ENCODE assay signal across 8 cellular contexts in genomic region chr3:10011644-10012043, GRCh38. TPM values are rescaled to one million over a fixed set of nuclear protein-coding genes. Genes with fewer than 3 reads are reported as not detected.
A peak's percentile ranks its signal among the peaks of the same experiment; 100 is the strongest.
DNase-seq lines count a peak whose midpoint lies in the region; ATAC-seq and TF ChIP-seq lines count a peak whose summit lies in the region.

No MANE protein-coding gene starts in this region.

- peaks cover 0 to 12% (median 5%) of the 10 kb centered on the region in 5 donors for H3K27me3 Mint-ChIP-seq in naive thymus-derived CD8-positive, alpha-beta T cell
- peaks cover 0 to 6% (median 3%) of the 10 kb centered on the region in 3 donors for H3K27me3 Mint-ChIP-seq in CD14-positive monocyte (ENCODE audit: low read depth in 3 of 3)

- peak overlapping the region; percentile 78 for H2AK9ac ChIP-seq in IMR-90 (replicated peaks; ENCODE audit: low read depth, low read length, poor library complexity)

- no peaks in the 10 kb centered on the region for H3K9me3 Mint-ChIP-seq in naive thymus-derived CD8-positive, alpha-beta T cell
- peaks cover 0 to under 1% (median 0%) of the 10 kb centered on the region in 7 donors for H3K9me3 Mint-ChIP-seq in CD14-positive monocyte

- H3K79me1 ChIP-seq in IMR-90 (ENCODE audit: low read depth in 1 of 2, low read length in 2 of 2): peaks cover 0 to 20% of the 10 kb centered on the region in 2 experiments; a peak in 3 of 4 replicates

- H2BK120ac ChIP-seq in IMR-90 (ENCODE audit: low read depth, low read length): no peak overlapping the region

- H3K56ac ChIP-seq in IMR-90 (ENCODE audit: extremely low read depth, insufficient read depth, low read length): no peak overlapping the region

- H4K8ac ChIP-seq in IMR-90 (ENCODE audit: low read depth in 2 of 2, low read length in 2 of 2): no peak overlapping the region

- no peak for TF ChIP-seq CTCF in A673 (conservative IDR thresholded peaks at IDR 0.05; ENCODE audit: low read depth, low read length)
- no peak for TF ChIP-seq CTCF in IMR-90 (conservative IDR thresholded peaks at IDR 0.05; ENCODE audit: low read depth, low read length)
- TF ChIP-seq CTCF in CD14-positive monocyte (IDR thresholded peaks at IDR 0.05): no peak

- H4K91ac ChIP-seq in IMR-90 (ENCODE audit: insufficient read depth, low read depth, low read length): no peak overlapping the region

- no peak for TF ChIP-seq POLR2A in IMR-90 (IDR thresholded peaks at IDR 0.05; ENCODE audit: low read depth, low read length)

- H2AFZ ChIP-seq in IMR-90 (replicated peaks; ENCODE audit: low read length, poor library complexity): peak overlapping the region; percentile 47

- H4K5ac ChIP-seq in IMR-90 (ENCODE audit: low read depth, low read length): no peak overlapping the region

- H3K4me3 ChIP-seq in A673 (ENCODE audit: low read depth, low read length, poor library complexity, severe bottlenecking) (peak overlapping the region; percentile 54), IMR-90 (ENCODE audit: insufficient read depth, low read depth, low read length) (no peak overlapping the region)

- H3K18ac ChIP-seq in IMR-90 (ENCODE audit: low read depth, low read length): no peak overlapping the region

- no peak for TF ChIP-seq RAD21 in IMR-90 (IDR thresholded peaks at IDR 0.05; ENCODE audit: low read length)

- H3K36me3 ChIP-seq in A673 (ENCODE audit: insufficient read depth, low read length, poor library complexity, severe bottlenecking): no peaks in the 10 kb centered on the region
- no peaks in the 10 kb centered on the region for H3K36me3 ChIP-seq in IMR-90 (ENCODE audit: control insufficient read depth, insufficient read depth, low read length)

- in situ Hi-C loops in IMR-90 (cut with MboI; ENCODE audit: low sequenced_read_pairs): no loop called here

- H4K20me1 ChIP-seq in IMR-90 (ENCODE audit: insufficient read depth, low read length): 0 out of 2 replicates have a peak, but pooled peaks cover 7% of the 10 kb centered on the region

- H3K9me3 ChIP-seq in A673 (ENCODE audit: low read depth, low read length, poor library complexity, severe bottlenecking) (no peaks in the 10 kb centered on the region), IMR-90 (ENCODE audit: control insufficient read depth, insufficient read depth, low read length) (no peaks in the 10 kb centered on the region)

- ATAC-seq in IMR-90 (ENCODE audit: low read depth): no peak
- ATAC-seq in naive thymus-derived CD8-positive, alpha-beta T cell: no peak
- ATAC-seq in GM19351 (IDR thresholded peaks at IDR 0.05; ENCODE audit: unreplicated experiment): no peak
- ATAC-seq in GM19397 (IDR thresholded peaks at IDR 0.05; ENCODE audit: unreplicated experiment): no peak

- H3K27ac Mint-ChIP-seq in naive thymus-derived CD8-positive, alpha-beta T cell: peak overlapping the region in 2 of 10 donors; percentile 44 to 76
- peak overlapping the region in 1 of 7 donors; percentile 30 for H3K27ac Mint-ChIP-seq in CD14-positive monocyte

- peak overlapping the region; percentile 52 to 82 (median 68) for H3K4me3 Mint-ChIP-seq in naive thymus-derived CD8-positive, alpha-beta T cell
- H3K4me3 Mint-ChIP-seq in CD14-positive monocyte: peak overlapping the region in 1 of 2 donors; percentile 42

- CTCF ChIA-PET in A673 (lab: Charles Lee): no interaction called here
- CTCF ChIA-PET in IMR-90 (lab: Yijun Ruan, JAX): interaction anchor here (0.7 kb wide), 1 partner anchor 30 kb away, joined by 3 read pairs; no protein-coding TSS in a partner anchor

- no peak overlapping the region for H3K4me2 ChIP-seq in IMR-90 (ENCODE audit: low read depth, low read length)

- POLR2A ChIA-PET in A673 (lab: Charles Lee; ENCODE audit: low non-redundant PET) (no interaction called here), IMR-90 (lab: Charles Lee; ENCODE audit: unreplicated experiment) (no interaction called here)
- POLR2A ChIA-PET in naive thymus-derived CD8-positive, alpha-beta T cell (lab: Charles Lee): interaction anchor here (1.0 kb wide), 1 partner anchor 25 kb away, joined by 3 read pairs; the partner anchor contains the start of gene EMC3

- H3K4ac ChIP-seq in IMR-90 (ENCODE audit: low read depth, low read length): no peak overlapping the region; the same call in 1 of the 2 replicates

- H3K27ac ChIP-seq in A673 (ENCODE audit: low read depth, low read length, poor library complexity, severe bottlenecking): no peak overlapping the region
- H3K27ac ChIP-seq in IMR-90 (ENCODE audit: insufficient read depth, low read length): no peak overlapping the region

- H3K14ac ChIP-seq in IMR-90 (replicated peaks; ENCODE audit: low read depth, low read length): no peak overlapping the region

- peaks cover 8 to 23% (median 21%) of the 10 kb centered on the region in 4 donors for H3K4me1 Mint-ChIP-seq in naive thymus-derived CD8-positive, alpha-beta T cell
- peaks cover 45% of the 10 kb centered on the region for H3K4me1 Mint-ChIP-seq in CD14-positive monocyte

- intact Hi-C loops in A673 (cut with micrococcal nuclease; ENCODE audit: unreplicated experiment): no loop called here
- intact Hi-C loops in IMR-90 (cut with micrococcal nuclease): no loop called here
- intact Hi-C loops in CD14-positive monocyte (cut with micrococcal nuclease): loop anchor here (1.0 to 2.0 kb wide), 2 partner anchors 15 to 280 kb away; partner anchors contain the start of genes BRPF1 (in 1 of the 2) and FANCD2 (in 1 of the 2)

- H3K9ac ChIP-seq in IMR-90 (ENCODE audit: low read depth, low read length): no peak overlapping the region

- H2BK20ac ChIP-seq in IMR-90 (ENCODE audit: low read depth, low read length): no peak overlapping the region

- H2AK5ac ChIP-seq in IMR-90 (ENCODE audit: low read depth, low read length): peak overlapping the region; percentile 28; the same call in 1 of the 2 replicates

- H3K9me1 ChIP-seq in IMR-90 (ENCODE audit: insufficient read depth, low read length): peaks cover 7% of the 10 kb centered on the region; the same call in 1 of the 2 replicates

- dilution Hi-C loops in IMR-90 (cut with HindIII; ENCODE audit: low sequenced_read_pairs, unreplicated experiment): no loop called here

- H2BK15ac ChIP-seq in IMR-90 (ENCODE audit: low read depth, low read length): no peak overlapping the region

- no peak overlapping the region for H3K23ac ChIP-seq in IMR-90 (ENCODE audit: low read depth, low read length)

- no peaks in the 10 kb centered on the region for H3K36me3 Mint-ChIP-seq in naive thymus-derived CD8-positive, alpha-beta T cell
- H3K36me3 Mint-ChIP-seq in CD14-positive monocyte: peaks cover 0 to 5% of the 10 kb centered on the region in 2 donors

- BruUV-seq in A673 (replicated peaks; lab: Mats Ljungman, UMichigan) (no TSS peak), IMR-90 (replicated peaks; lab: Mats Ljungman, UMichigan) (no TSS peak)

- no peaks in the 10 kb centered on the region for H3K27me3 ChIP-seq in A673 (replicated peaks; ENCODE audit: insufficient read depth, low read depth, low read length, poor library complexity)
- H3K27me3 ChIP-seq in IMR-90 (ENCODE audit: control insufficient read depth, insufficient read depth, low read length): no peaks in the 10 kb centered on the region

- WGBS in IMR-90 (ENCODE audit: extremely low coverage in 2 of 2, insufficient read length in 1 of 2), 2 experiments: 37% methylated on average over 2 of the region's 8 CpGs; no CpG with 5 or more reads in 1 of the 2 experiments

- H2BK5ac ChIP-seq in IMR-90 (ENCODE audit: low read depth, low read length, poor library complexity, severe bottlenecking): no peak overlapping the region

- DNase-seq in A673 (ENCODE audit: low spot score) (no peak), IMR-90 (no peak), cerebellar cortex (ENCODE audit: low spot score) (peak; percentile 12), CD14-positive monocyte (ENCODE audit: low spot score) (no peak)
- DNase-seq in naive thymus-derived CD8-positive, alpha-beta T cell: no peak
- no peak for DNase-seq in stimulated activated naive CD4-positive, alpha-beta T cell (lab: John Stamatoyannopoulos, UW)

- H3K4me1 ChIP-seq in A673 (ENCODE audit: insufficient read depth, low read length, poor library complexity, severe bottlenecking): peaks cover 24% of the 10 kb centered on the region
- H3K4me1 ChIP-seq in IMR-90 (ENCODE audit: control insufficient read depth, insufficient read depth, low read length): peaks cover 17% of the 10 kb centered on the region

TF ChIP-seq in IMR-90, 13 proteins besides CTCF, POLR2A, EP300 and RAD21 (continues in another document):
- no peak for TF ChIP-seq FOS (IDR thresholded peaks at IDR 0.05; ENCODE audit: low read depth, low read length)
- TF ChIP-seq MAFK (IDR thresholded peaks at IDR 0.05; ENCODE audit: low read depth, low read length): no peak
- TF ChIP-seq NFE2L2 (IDR thresholded peaks at IDR 0.05; ENCODE audit: low read depth, low read length): no peak

RNA-seq across cellular contexts. Expression of gene FANCD2, which starts 14.6 kb away (rescaled TPM):
- total RNA-seq in A673 (2021) (64.6 and 69.2 TPM in 2 replicates), IMR-90 (2012; rRNA removed) (18.9 and 19.7 TPM in 2 replicates)
- polyA plus RNA-seq in IMR-90 (2012; rRNA removed) (7.2 and 8.9 TPM in 2 replicates), CD14-positive monocyte (1 to 10 TPM; 1.3 to 2.4 TPM)
- polyA plus RNA-seq in IMR-90 (2012; cell fraction: cytosol; rRNA removed): 2.2 and 4.7 TPM in 2 replicates
- polyA plus RNA-seq in IMR-90 (2012; cell fraction: nucleus; rRNA removed; ENCODE audit: low replicate concordance): 5.4 and 22.6 TPM in 2 replicates
- 10 to 100 TPM; 21.5 to 25.5 TPM for total RNA-seq in naive thymus-derived CD8-positive, alpha-beta T cell
- 1 to 10 TPM; 3.9 to 5.6 (median 4.7) TPM for polyA plus RNA-seq in naive thymus-derived CD8-positive, alpha-beta T cell

RNA-seq across cellular contexts. Expression of gene EMC3, which starts 25.0 kb away (rescaled TPM):
- total RNA-seq in A673 (2021): 43.8 and 59.5 TPM in 2 replicates
- total RNA-seq in IMR-90 (2012; rRNA removed): 78.9 and 152 TPM in 2 replicates
- polyA plus RNA-seq in IMR-90 (2012; rRNA removed): 83.3 and 96.7 TPM in 2 replicates
- polyA plus RNA-seq in IMR-90 (2012; cell fraction: cytosol; rRNA removed): 25.8 and 65.5 TPM in 2 replicates
- polyA plus RNA-seq in IMR-90 (2012; cell fraction: nucleus; rRNA removed; ENCODE audit: low replicate concordance): 19.1 and 55.3 TPM in 2 replicates
- 10 to 100 TPM; 31.3 to 35.6 TPM for total RNA-seq in naive thymus-derived CD8-positive, alpha-beta T cell
- 10 to 100 TPM; 52.6 to 61.5 (median 55.4) TPM for polyA plus RNA-seq in naive thymus-derived CD8-positive, alpha-beta T cell
- 100 to 1,000 TPM; 105 to 111 TPM for polyA plus RNA-seq in CD14-positive monocyte

RNA-seq across cellular contexts. Expression of gene PRRT3, which starts 59.4 kb away (rescaled TPM):
- total RNA-seq in A673 (2021): 1.1 and 1.8 TPM in 2 replicates
- 0.72 and 1.4 TPM in 2 replicates for total RNA-seq in IMR-90 (2012; rRNA removed)
- polyA plus RNA-seq in IMR-90 (2012; rRNA removed): 4.1 and 4.2 TPM in 2 replicates
- 3.0 and 4.8 TPM in 2 replicates for polyA plus RNA-seq in IMR-90 (2012; cell fraction: cytosol; rRNA removed)
- polyA plus RNA-seq in IMR-90 (2012; cell fraction: nucleus; rRNA removed; ENCODE audit: low replicate concordance): 2.6 and 4.9 TPM in 2 replicates
- 1 to 10 TPM; 5.5 to 6.3 TPM for total RNA-seq in naive thymus-derived CD8-positive, alpha-beta T cell
- 1 to 10 TPM; 2.2 to 4.4 (median 3.1) TPM for polyA plus RNA-seq in naive thymus-derived CD8-positive, alpha-beta T cell
- under 1 TPM; 0.11 to 0.31 TPM for polyA plus RNA-seq in CD14-positive monocyte

Comparison
In these comparisons a context has a peak if more than half of its experiments do, and no peak if none do; other contexts are left out.
1. intact Hi-C loops: an anchor here in CD14-positive monocyte (1.0 to 2.0 kb wide); none called in A673 and IMR-90.